In genomic region chr2:11437602-11438001, GRCh38 we compare ENCODE assay signal across 19 cellular contexts. TPM values are rescaled to one million over a fixed set of nuclear protein-coding genes. Genes with fewer than 3 reads are reported as not detected.
DNase-seq lines count a peak whose midpoint lies in the region; ATAC-seq and TF ChIP-seq lines count a peak whose summit lies in the region.
"Had no signal": no experiment of that assay in that cellular context is flagged by ENCODE, and none has a peak within 500 bp of the region (broad histone marks: within the 10 kb centered on the region; RNA-seq: fewer than 3 reads in every experiment).

No MANE protein-coding gene starts in this region.

- peaks cover 20% of the 10 kb centered on the region for H3K9me3 Mint-ChIP-seq in neural crest cell
- peaks cover 12% of the 10 kb centered on the region for H3K9me3 Mint-ChIP-seq in T-helper 2 cell treated with Interferon-gamma antibody and Interleukin-4, amounts not matched to agents 5 μg/mL and 100 μg/mL, for 36 hours
- peaks cover 11% of the 10 kb centered on the region for H3K9me3 Mint-ChIP-seq in activated CD4-positive, alpha-beta T cell treated with anti-CD3 and anti-CD28 coated beads for 36 hours (ENCODE audit: low read depth)

- no peaks in the 10 kb centered on the region for H3K4me1 ChIP-seq in BE2C
- H3K4me1 ChIP-seq: A549, SJCRH30 had no signal

- no peaks in the 10 kb centered on the region for H3K4me1 Mint-ChIP-seq in neural crest cell
- no peaks in the 10 kb centered on the region for H3K4me1 Mint-ChIP-seq in T-helper 2 cell treated with Interferon-gamma antibody and Interleukin-4, amounts not matched to agents 5 μg/mL and 100 μg/mL, for 36 hours (ENCODE audit: low read depth)
- peaks cover 2% of the 10 kb centered on the region for H3K4me1 Mint-ChIP-seq in activated CD4-positive, alpha-beta T cell treated with anti-CD3 and anti-CD28 coated beads for 36 hours

- H3K27me3 Mint-ChIP-seq in neural crest cell (ENCODE audit: low read depth) = no peaks in the 10 kb centered on the region
- no peaks in the 10 kb centered on the region for H3K27me3 Mint-ChIP-seq in T-helper 2 cell treated with Interferon-gamma antibody and Interleukin-4, amounts not matched to agents 5 μg/mL and 100 μg/mL, for 36 hours (ENCODE audit: low read depth)
- H3K27me3 Mint-ChIP-seq in activated CD4-positive, alpha-beta T cell treated with anti-CD3 and anti-CD28 coated beads for 36 hours = no peaks in the 10 kb centered on the region

- intact Hi-C loops in activated CD4-positive, alpha-beta T cell treated with anti-CD3 and anti-CD28 coated beads for 36 hours (cut with DNase I, micrococcal nuclease) = no loop called here

- H3K27me3 ChIP-seq in BE2C = no peaks in the 10 kb centered on the region
- H3K27me3 ChIP-seq: BLaER1 treated with 17β-estradiol and CSF1 and Interleukin-3, amounts not matched to agents 10 nM and 100 nM; SJCRH30 had no signal

- H3K36me3 Mint-ChIP-seq in neural crest cell (ENCODE audit: low read depth) = peaks cover 61% of the 10 kb centered on the region
- peaks cover 17% of the 10 kb centered on the region for H3K36me3 Mint-ChIP-seq in T-helper 2 cell treated with Interferon-gamma antibody and Interleukin-4, amounts not matched to agents 5 μg/mL and 100 μg/mL, for 36 hours (ENCODE audit: low read depth)
- H3K36me3 Mint-ChIP-seq in activated CD4-positive, alpha-beta T cell treated with anti-CD3 and anti-CD28 coated beads for 36 hours (ENCODE audit: low read depth) = peaks cover 18% of the 10 kb centered on the region

- H3K9me3 ChIP-seq in BE2C = no peaks in the 10 kb centered on the region

- H3K4me3 ChIP-seq in BE2C (ENCODE audit: low read depth, low read length) = no peak overlapping the region
- H3K4me3 ChIP-seq in HFF-Myc (replicated peaks; ENCODE audit: low read depth, low read length) = no peak overlapping the region
- H3K4me3 ChIP-seq: A549; BLaER1 treated with 17β-estradiol and CSF1 and Interleukin-3, amounts not matched to agents 10 nM and 100 nM; K562; SJCRH30 had no signal

- peak overlapping the region; percentile 63 for H3K27ac Mint-ChIP-seq in neural crest cell (ENCODE audit: unreplicated experiment)
- no peak overlapping the region for H3K27ac Mint-ChIP-seq in T-helper 2 cell treated with Interferon-gamma antibody and Interleukin-4, amounts not matched to agents 5 μg/mL and 100 μg/mL, for 36 hours
- H3K27ac Mint-ChIP-seq in activated CD4-positive, alpha-beta T cell treated with anti-CD3 and anti-CD28 coated beads for 36 hours = no peak overlapping the region
- H3K27ac Mint-ChIP-seq: CD8-positive, alpha-beta T cell had no signal

- no peak for ATAC-seq in activated CD4-positive, alpha-beta T cell treated with anti-CD3 and anti-CD28 coated beads for 36 hours
- ATAC-seq: A549; CD8-positive, alpha-beta T cell; K562; PC-3 had no signal

- peaks cover 30% of the 10 kb centered on the region for H3K36me3 ChIP-seq in BE2C

- H3K4me3 Mint-ChIP-seq in neural crest cell = no peak overlapping the region
- H3K4me3 Mint-ChIP-seq in T-helper 2 cell treated with Interferon-gamma antibody and Interleukin-4, amounts not matched to agents 5 μg/mL and 100 μg/mL, for 36 hours = no peak overlapping the region
- H3K4me3 Mint-ChIP-seq in activated CD4-positive, alpha-beta T cell treated with anti-CD3 and anti-CD28 coated beads for 36 hours = no peak overlapping the region
- H3K4me3 Mint-ChIP-seq: CD8-positive, alpha-beta T cell had no signal

- POLR2A ChIA-PET in activated CD4-positive, alpha-beta T cell treated with anti-CD3 and anti-CD28 coated beads for 36 hours (lab: Charles Lee) = no interaction called here

- TF ChIP-seq CTCF in BE2C (IDR thresholded peaks at IDR 0.05; ENCODE audit: low read depth, low read length) (no peak), HFF-Myc (IDR thresholded peaks at IDR 0.05; ENCODE audit: low read depth, low read length, missing control alignments) (no peak), neural crest cell (conservative IDR thresholded peaks at IDR 0.05) (no peak)

- CTCF ChIA-PET in activated CD4-positive, alpha-beta T cell treated with anti-CD3 and anti-CD28 coated beads for 36 hours (lab: Charles Lee) = interaction anchor here (0.7 kb wide), 1 partner anchor 179 kb away, joined by 3 read pairs; no protein-coding TSS in a partner anchor

- DNase-seq in BE2C = peak; percentile 53
- DNase-seq in HFF-Myc (ENCODE audit: extremely low read depth, low read depth) = peak; percentile 24
- DNase-seq in SK-N-DZ (ENCODE audit: low spot score) = peak; percentile 20
- no peak for DNase-seq in neural crest cell (ENCODE audit: low read depth, low spot score)
- DNase-seq in T-helper 2 cell treated with Interferon-gamma antibody and Interleukin-4, amounts not matched to agents 5 μg/mL and 100 μg/mL, for 36 hours (ENCODE audit: low spot score) = no peak
- DNase-seq in activated CD4-positive, alpha-beta T cell treated with anti-CD3 and anti-CD28 coated beads for 36 hours = no peak
- DNase-seq in H4 (ENCODE audit: low spot score) = no peak
- DNase-seq: CD8-positive, alpha-beta T cell; DMS79 treated with DMSO at 0.1 percent for 48 hours; H7; NCI-H1105 treated with DMSO at 0.1 percent for 48 hours; NCI-H187; PC-3; SJCRH30; SW 1271; T-helper 2 cell had no signal

RNA-seq across cellular contexts. Expression of gene E2F6, which starts 28.4 kb away (rescaled TPM):
- polyA plus RNA-seq in BE2C (2012; ENCODE audit: insufficient read depth, insufficient read length, low read depth) = 36.3 TPM
- 32.3 and 34.7 TPM in 2 replicates for polyA plus RNA-seq in SK-N-DZ (2014; cell fraction: cytosol; rRNA removed)
- 25.5 and 29.6 TPM in 2 replicates for polyA plus RNA-seq in SK-N-DZ (2014; cell fraction: nucleus; rRNA removed)
- 28.5 and 28.9 TPM in 2 replicates for total RNA-seq in neural crest cell
- total RNA-seq in activated CD4-positive, alpha-beta T cell treated with anti-CD3 and anti-CD28 coated beads for 36 hours = 10 to 100 TPM in 1 of 2 experiments, 1 to 10 TPM in 1; 7.2 to 10.6 TPM
- 22.0 and 22.2 TPM in 2 replicates for total RNA-seq in H4 (2014; rRNA removed; shearing (Covaris generic))

Comparison
In these comparisons a context has a peak if more than half of its experiments do, and no peak if none do; other contexts are left out.
1. DNase-seq: peak in BE2C (single experiment), HFF-Myc (single experiment) and SK-N-DZ (single experiment); none in neural crest cell (single experiment), T-helper 2 cell treated with Interferon-gamma antibody and Interleukin-4, amounts not matched to agents 5 μg/mL and 100 μg/mL, for 36 hours (single experiment), activated CD4-positive, alpha-beta T cell treated with anti-CD3 and anti-CD28 coated beads for 36 hours (single experiment) and H4 (single experiment).